In genomic region chr17:12790806-12791148, GRCh38 we compare ENCODE assay signal across 17 cellular contexts. TPM values are rescaled to one million over a fixed set of nuclear protein-coding genes. Genes with fewer than 3 reads are reported as not detected.
DNase-seq lines count a peak whose midpoint lies in the region; ATAC-seq lines count a peak whose summit lies in the region.
"Had no signal": no experiment of that assay in that cellular context is flagged by ENCODE, and none has a peak within 500 bp of the region (broad histone marks: within the 10 kb centered on the region; RNA-seq: fewer than 3 reads in every experiment).

No MANE protein-coding gene starts in this region.

- peak overlapping the region in 1 of 3 donors; percentile 92 for H3K27ac Mint-ChIP-seq in IgD-negative memory B cell
- H3K27ac Mint-ChIP-seq: activated CD4-positive, alpha-beta T cell treated with anti-CD3 and anti-CD28 coated beads, Interleukin-2, amount 10 ng/mL, durations not matched to agents 24 days and 14 days; T-cell had no signal

- peaks cover 12% of the 10 kb centered on the region; the same call in 1 of the 2 replicates for H3K27me3 ChIP-seq in BLaER1
- H3K27me3 ChIP-seq in duodenal mucosa (ENCODE audit: control insufficient read depth in 1 of 2, insufficient read depth in 2 of 2, low read length in 2 of 2): peaks cover 0 to 3% of the 10 kb centered on the region in 2 donors
- no peaks in the 10 kb centered on the region for H3K27me3 ChIP-seq in mucosa of rectum (ENCODE audit: control insufficient read depth in 2 of 2, insufficient read depth in 2 of 2, low read length in 2 of 2)
- H3K27me3 ChIP-seq: right atrium auricular region had no signal

- H3K27me3 Mint-ChIP-seq in IgD-negative memory B cell: peaks cover 26% of the 10 kb centered on the region

- no peak for ATAC-seq in HG03280 (IDR thresholded peaks at IDR 0.05; ENCODE audit: unreplicated experiment)
- ATAC-seq: T-cell had no signal

- no peak for DNase-seq in NCI-H1694 treated with DMSO at 0.1 percent for 48 hours (lab: John Stamatoyannopoulos, UW)
- no peak for DNase-seq in posterior vena cava (ENCODE audit: low spot score)
- no peak for DNase-seq in activated gamma-delta T cell treated with Interleukin-2 at 50 U/mL for 16 hours
- DNase-seq: activated CD4-positive, alpha-beta T cell treated with anti-CD3 and anti-CD28 coated beads, Interleukin-2, amount 10 ng/mL, durations not matched to agents 24 days and 14 days; activated gamma-delta T cell; foreskin melanocyte; mammary epithelial cell; NCI-H1694; OCI-M1; T-cell had no signal

- intact Hi-C loops in posterior vena cava (cut with DNase I): no loop called here

- H3K4me3 Mint-ChIP-seq in IgD-negative memory B cell: peak overlapping the region; percentile 82 to 94 (median 88)

- no peaks in the 10 kb centered on the region for H3K9me3 Mint-ChIP-seq in IgD-negative memory B cell
- H3K9me3 Mint-ChIP-seq: activated CD4-positive, alpha-beta T cell treated with anti-CD3 and anti-CD28 coated beads, Interleukin-2, amount 10 ng/mL, durations not matched to agents 24 days and 14 days had no signal

- H3K4me1 Mint-ChIP-seq in IgD-negative memory B cell: peaks cover 4 to 8% (median 5%) of the 10 kb centered on the region in 3 donors
- H3K4me1 Mint-ChIP-seq: activated CD4-positive, alpha-beta T cell treated with anti-CD3 and anti-CD28 coated beads, Interleukin-2, amount 10 ng/mL, durations not matched to agents 24 days and 14 days had no signal

- H3K4me2 ChIP-seq in BLaER1: peak overlapping the region; percentile 96

- peaks cover 17% of the 10 kb centered on the region for H4K20me1 ChIP-seq in BLaER1

- H3K36me3 ChIP-seq in BLaER1 (no peaks in the 10 kb centered on the region), duodenal mucosa (ENCODE audit: control insufficient read depth in 1 of 2, insufficient read depth in 2 of 2, low read length in 2 of 2) (no peaks in the 10 kb centered on the region), mucosa of rectum (ENCODE audit: control insufficient read depth in 2 of 2, insufficient read depth in 2 of 2, low read length in 2 of 2) (no peaks in the 10 kb centered on the region)
- H3K36me3 ChIP-seq: right atrium auricular region, thoracic aorta had no signal

- H3K27ac ChIP-seq in BLaER1 (no peak overlapping the region), duodenal mucosa (ENCODE audit: low read depth, low read length) (no peak overlapping the region), mucosa of rectum (ENCODE audit: low read depth in 2 of 2, low read length in 2 of 2) (peak overlapping the region; percentile 9 to 53)
- H3K27ac ChIP-seq: thoracic aorta had no signal

- H3K36me3 Mint-ChIP-seq in IgD-negative memory B cell: no peaks in the 10 kb centered on the region
- H3K36me3 Mint-ChIP-seq: T-cell had no signal

- H3K4me3 ChIP-seq in BLaER1 (no peak overlapping the region), duodenal mucosa (ENCODE audit: low read depth in 1 of 2, low read length in 2 of 2) (peak overlapping the region; percentile 74 to 84), mucosa of rectum (ENCODE audit: low read length in 2 of 2) (peak overlapping the region; percentile 82 to 84)

- H3K4me1 ChIP-seq in BLaER1 (peaks cover 22% of the 10 kb centered on the region), duodenal mucosa (ENCODE audit: control insufficient read depth in 1 of 2, insufficient read depth in 2 of 2, low read length in 2 of 2) (peaks cover 17 to 30% of the 10 kb centered on the region in 2 donors), mucosa of rectum (ENCODE audit: control insufficient read depth in 2 of 2, insufficient read depth in 2 of 2, low read length in 2 of 2) (peaks cover 12 to 20% of the 10 kb centered on the region in 2 donors)

- no peak overlapping the region for H3K9ac ChIP-seq in BLaER1
- peak overlapping the region in 1 of 2 donors; percentile 56 for H3K9ac ChIP-seq in duodenal mucosa (ENCODE audit: low read depth in 1 of 2, low read length in 2 of 2)
- peak overlapping the region in 1 of 2 donors; percentile 77 for H3K9ac ChIP-seq in mucosa of rectum (ENCODE audit: low read depth in 1 of 2, low read length in 2 of 2)

- H3K9me3 ChIP-seq in BLaER1: no peaks in the 10 kb centered on the region
- no peaks in the 10 kb centered on the region for H3K9me3 ChIP-seq in duodenal mucosa (ENCODE audit: control insufficient read depth in 1 of 2, low read length in 2 of 2)
- no peaks in the 10 kb centered on the region for H3K9me3 ChIP-seq in mucosa of rectum (ENCODE audit: control insufficient read depth in 2 of 2, low read length in 2 of 2)
- H3K9me3 ChIP-seq: right atrium auricular region, thoracic aorta had no signal

RNA-seq across cellular contexts. Expression of gene ARHGAP44, which starts 1.5 kb away (rescaled TPM):
- 0.90 TPM for polyA plus RNA-seq in IgD-negative memory B cell
- total RNA-seq in posterior vena cava: 1 to 10 TPM; 4.2 to 6.0 TPM

Comparison
In these comparisons a context has a peak if more than half of its experiments do, and no peak if none do; other contexts are left out.
1. H3K27ac ChIP-seq: peak in mucosa of rectum (2 of 2); none in BLaER1 (single experiment) and duodenal mucosa (single experiment).